In the genomic region with DNA sequence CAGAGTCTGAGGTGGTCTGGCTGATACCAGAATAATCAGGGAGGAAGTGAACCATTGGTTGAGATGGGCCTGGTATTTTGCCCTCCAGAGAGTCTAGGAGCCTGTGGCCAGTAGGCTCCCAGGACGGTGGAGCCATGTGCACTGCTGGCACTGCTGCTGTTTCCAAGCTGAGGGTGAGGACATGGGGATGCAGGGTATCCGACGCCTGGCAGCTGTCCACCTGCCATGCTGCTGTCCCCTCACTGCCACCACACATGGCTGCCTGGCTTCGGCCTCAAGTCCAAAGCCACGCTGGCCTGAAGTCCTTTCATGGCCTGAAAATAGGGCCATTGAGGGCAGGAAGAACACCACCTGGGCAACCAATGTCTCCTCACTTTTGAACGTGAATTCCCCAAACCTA, we compare ENCODE assay signal across 24 cellular contexts. TPM values are rescaled to one million over a fixed set of nuclear protein-coding genes. Genes with fewer than 3 reads are reported as not detected.
"Had no signal": no experiment of that assay in that cellular context is flagged by ENCODE, and none has a peak within 500 bp of the region (broad histone marks: within the 10 kb centered on the region; RNA-seq: fewer than 3 reads in every experiment).

No MANE protein-coding gene starts in this region.

- H3K27ac ChIP-seq: left lung, parathyroid adenoma, prostate gland, right lobe of liver, spleen had no signal

- H3K4me3 Mint-ChIP-seq: dendritic cell treated with granulocyte-macrophage colony-stimulating factor and Interleukin-4, amounts not matched to agents 40 ng/mL and 50 ng/mL, for 4 days; effector memory CD8-positive, alpha-beta T cell; naive B cell; nephron; stimulated activated naive B cell treated with anti-CD40 and anti-IgM and Interleukin-4, amounts not matched to agents 10 μg/mL and 1 μg/mL and 100 μg/mL, for 72 hours; stimulated activated naive CD8-positive, alpha-beta T cell treated with anti-CD3 and anti-CD28 coated beads, Interleukin-15, amount 100 ng/mL, for 72 hours had no signal

- H3K79me2 ChIP-seq: parathyroid adenoma had no signal

- H3K9me3 ChIP-seq: left lung, prostate gland, right lobe of liver, spleen, thoracic aorta had no signal

- H2AFZ ChIP-seq: parathyroid adenoma had no signal

- H3K27me3 ChIP-seq: right lobe of liver had no signal

- ATAC-seq: effector memory CD8-positive, alpha-beta T cell; left lung; right lobe of liver; stimulated activated naive B cell treated with anti-CD40 and anti-IgM and Interleukin-4, amounts not matched to agents 10 μg/mL and 1 μg/mL and 100 μg/mL, for 72 hours; stimulated activated naive CD8-positive, alpha-beta T cell treated with anti-CD3 and anti-CD28 coated beads, Interleukin-15, amount 100 ng/mL, for 72 hours had no signal

- H3K4me3 ChIP-seq: left lung, lung, prostate gland, right lobe of liver, spleen, thoracic aorta had no signal

- H3K36me3 Mint-ChIP-seq: stimulated activated naive B cell treated with anti-CD40 and anti-IgM and Interleukin-4, amounts not matched to agents 10 μg/mL and 1 μg/mL and 100 μg/mL, for 72 hours had no signal

- H3K9me3 Mint-ChIP-seq: dendritic cell treated with granulocyte-macrophage colony-stimulating factor and Interleukin-4, amounts not matched to agents 40 ng/mL and 50 ng/mL, for 4 days; effector memory CD8-positive, alpha-beta T cell; stimulated activated naive B cell treated with anti-CD40 and anti-IgM and Interleukin-4, amounts not matched to agents 10 μg/mL and 1 μg/mL and 100 μg/mL, for 72 hours; stimulated activated naive CD8-positive, alpha-beta T cell treated with anti-CD3 and anti-CD28 coated beads, Interleukin-15, amount 100 ng/mL, for 72 hours had no signal

- H3K4me1 ChIP-seq: parathyroid adenoma, right lobe of liver had no signal

- DNase-seq: effector memory CD8-positive, alpha-beta T cell; foreskin melanocyte; head of caudate nucleus; hypothalamus; kidney glomerular epithelial cell; mesendoderm; naive B cell; right lobe of liver; spleen; stimulated activated CD4-positive, alpha-beta T cell treated with anti-CD3 and anti-CD28 coated beads, Interleukin-15, amount 100 ng/mL, for 24 hours; stimulated activated CD4-positive, alpha-beta T cell treated with anti-CD3 and anti-CD28 coated beads, Interleukin-1b, Interleukin-23, amount 100 ng/mL, for 48 hours; stimulated activated CD4-positive, alpha-beta T cell treated with anti-CD3 and anti-CD28 coated beads, Interleukin-4, amount 100 ng/mL, for 4 hours; stimulated activated naive B cell treated with anti-CD40 and anti-IgM and Interleukin-4, amounts not matched to agents 10 μg/mL and 1 μg/mL and 100 μg/mL, for 72 hours; stimulated activated naive CD8-positive, alpha-beta T cell treated with anti-CD3 and anti-CD28 coated beads, Interleukin-15, amount 100 ng/mL, for 72 hours; substantia nigra; trophoblast cell had no signal

- H3K36me3 ChIP-seq: left lung, prostate gland, right lobe of liver, spleen, thoracic aorta had no signal

- H3K27ac Mint-ChIP-seq: dendritic cell treated with granulocyte-macrophage colony-stimulating factor and Interleukin-4, amounts not matched to agents 40 ng/mL and 50 ng/mL, for 4 days; effector memory CD8-positive, alpha-beta T cell; naive B cell; nephron; stimulated activated naive B cell treated with anti-CD40 and anti-IgM and Interleukin-4, amounts not matched to agents 10 μg/mL and 1 μg/mL and 100 μg/mL, for 72 hours had no signal

RNA-seq across cellular contexts. Expression of gene CACNA1C, which starts 8.6 kb away (rescaled TPM):
- total RNA-seq: epithelial cell of proximal tubule had no signal
